In genomic region chr22:20395897-20396287, GRCh38 we compare ENCODE assay signal across 14 cellular contexts. TPM values are rescaled to one million over a fixed set of nuclear protein-coding genes. Genes with fewer than 3 reads are reported as not detected.
DNase-seq lines count a peak whose midpoint lies in the region; ATAC-seq, FAIRE-seq and TF ChIP-seq lines count a peak whose summit lies in the region.
"Had no signal": no experiment of that assay in that cellular context is flagged by ENCODE, and none has a peak within 500 bp of the region (broad histone marks: within the 10 kb centered on the region; RNA-seq: fewer than 3 reads in every experiment).

No MANE protein-coding gene starts in this region.

- peaks cover 4% of the 10 kb centered on the region for H3K36me3 ChIP-seq in CD8-positive, alpha-beta memory T cell (ENCODE audit: insufficient read depth, low read length)
- H3K36me3 ChIP-seq in SK-N-MC (ENCODE audit: insufficient read depth, low read length) (peaks cover 4% of the 10 kb centered on the region; the same call in 1 of the 2 replicates), iPS-20b (ENCODE audit: insufficient read depth, low read depth, low read length) (peaks cover 18% of the 10 kb centered on the region), kidney (ENCODE audit: control insufficient read depth in 1 of 2, insufficient read depth in 2 of 2, low read length in 2 of 2) (no peaks in the 10 kb centered on the region)

- intact Hi-C loops in kidney (cut with DNase I): no loop called here

- peaks cover 39 to 52% (median 48%) of the 10 kb centered on the region in 3 donors for H3K4me1 Mint-ChIP-seq in CD8-positive, alpha-beta memory T cell

- peaks cover 0 to 10% (median 7%) of the 10 kb centered on the region in 3 donors for H3K36me3 Mint-ChIP-seq in CD8-positive, alpha-beta memory T cell

- TF ChIP-seq CTCF in AG04450 (IDR thresholded peaks at IDR 0.05; ENCODE audit: low read depth, low read length) (no peak), kidney (IDR thresholded peaks at IDR 0.05; ENCODE audit: borderline replicate concordance, extremely low read depth, insufficient read depth) (no peak)

- no peaks in the 10 kb centered on the region; the same call in 1 of the 2 replicates for H3K9me3 ChIP-seq in AG04450 (ENCODE audit: control insufficient read depth, insufficient read depth, low read length)
- H3K9me3 ChIP-seq in CD8-positive, alpha-beta memory T cell (ENCODE audit: low read length): no peaks in the 10 kb centered on the region
- no peaks in the 10 kb centered on the region for H3K9me3 ChIP-seq in SK-N-MC (ENCODE audit: low read depth, low read length)
- no peaks in the 10 kb centered on the region for H3K9me3 ChIP-seq in iPS-20b (ENCODE audit: insufficient read depth, low read depth, low read length)
- no peaks in the 10 kb centered on the region for H3K9me3 ChIP-seq in kidney (ENCODE audit: control insufficient read depth in 1 of 2, low read length in 2 of 2)

- no peak for FAIRE-seq in kidney (lab: Jason Lieb, UNC)
- FAIRE-seq: endothelial cell of umbilical vein, H54, HTR-8/SVneo had no signal

- H3K27ac Mint-ChIP-seq in CD8-positive, alpha-beta memory T cell: peak overlapping the region in 3 of 8 donors; percentile 13 to 70 (median 43)

- no peak overlapping the region for H3K27ac ChIP-seq in AG04450 (ENCODE audit: low read depth, low read length)
- H3K27ac ChIP-seq in CD8-positive, alpha-beta memory T cell (ENCODE audit: low read depth, low read length): no peak overlapping the region
- no peak overlapping the region for H3K27ac ChIP-seq in SK-N-MC
- H3K27ac ChIP-seq in iPS-20b (ENCODE audit: low read length): no peak overlapping the region
- H3K27ac ChIP-seq in caudate nucleus (ENCODE audit: low read depth, low read length): no peak overlapping the region
- no peak overlapping the region for H3K27ac ChIP-seq in kidney (ENCODE audit: low read depth in 2 of 2, low read length in 2 of 2)
- H3K27ac ChIP-seq: parathyroid adenoma had no signal

- H3K4me3 ChIP-seq in AG04450 (ENCODE audit: low read depth, low read length) (peak overlapping the region; percentile 18; the same call in 1 of the 2 replicates), SK-N-MC (peak overlapping the region; percentile 97; the same call in 1 of the 2 replicates), iPS-20b (ENCODE audit: low read length) (peak overlapping the region; percentile 87; the same call in 1 of the 2 replicates), kidney (ENCODE audit: low read length in 2 of 2) (no peak overlapping the region)
- H3K4me3 ChIP-seq in CD8-positive, alpha-beta memory T cell (ENCODE audit: low read length): no peak overlapping the region

- H3K9ac ChIP-seq in SK-N-MC (ENCODE audit: insufficient read length) (peak overlapping the region; percentile 26), iPS-20b (ENCODE audit: low read depth, low read length) (no peak overlapping the region), kidney (ENCODE audit: low read length in 2 of 2) (no peak overlapping the region)
- H3K9ac ChIP-seq: parathyroid adenoma had no signal

- POLR2A ChIA-PET in AG04450 (lab: Yijun Ruan, JAX): interaction anchor here (0.7 kb wide), 2 partner anchors 98 to 309 kb away, joined by 3 read pairs; no protein-coding TSS in a partner anchor
- POLR2A ChIA-PET in CD8-positive, alpha-beta memory T cell (lab: Charles Lee): interaction anchor here (1.1 kb wide), 1 partner anchor 73 kb away, joined by 3 read pairs; no protein-coding TSS in a partner anchor

- ATAC-seq in GM21825 (IDR thresholded peaks at IDR 0.05; ENCODE audit: unreplicated experiment) (no peak), HG03521 (IDR thresholded peaks at IDR 0.05; ENCODE audit: unreplicated experiment) (no peak)

- DNase-seq in AG04450 (ENCODE audit: low read depth, low spot score) (no peak), SK-N-MC (ENCODE audit: low read depth, low spot score) (no peak), caudate nucleus (lab: John Stamatoyannopoulos, UW) (no peak), kidney (no peak)
- no peak for DNase-seq in CD8-positive, alpha-beta memory T cell
- DNase-seq: NCI-H1694, NCI-H774 had no signal

- peaks cover 30% of the 10 kb centered on the region for H3K4me1 ChIP-seq in CD8-positive, alpha-beta memory T cell (ENCODE audit: insufficient read depth, low read length)
- peaks cover 2% of the 10 kb centered on the region; the same call in 1 of the 2 replicates for H3K4me1 ChIP-seq in iPS-20b (ENCODE audit: insufficient read depth, low read length)
- H3K4me1 ChIP-seq in kidney (ENCODE audit: control insufficient read depth in 1 of 2, insufficient read depth in 1 of 2, low read depth in 1 of 2, low read length in 2 of 2): peaks cover 0 to 16% of the 10 kb centered on the region in 2 donors
- H3K4me1 ChIP-seq: parathyroid adenoma had no signal

- H3K4me3 Mint-ChIP-seq in CD8-positive, alpha-beta memory T cell: peak overlapping the region; percentile 77 to 92 (median 91)

- H3K9me3 Mint-ChIP-seq in CD8-positive, alpha-beta memory T cell: no peaks in the 10 kb centered on the region

- no peaks in the 10 kb centered on the region for H3K27me3 Mint-ChIP-seq in CD8-positive, alpha-beta memory T cell

- CTCF ChIA-PET in AG04450 (lab: Charles Lee): interaction anchor here (1.8 kb wide), 1 partner anchor 22 kb away, joined by 4 read pairs; no protein-coding TSS in a partner anchor
- CTCF ChIA-PET in CD8-positive, alpha-beta memory T cell (lab: Charles Lee): interaction anchor here (1.2 kb wide), 1 partner anchor 309 kb away, joined by 3 read pairs; no protein-coding TSS in a partner anchor

- no peaks in the 10 kb centered on the region for H3K27me3 ChIP-seq in AG04450 (ENCODE audit: control insufficient read depth, insufficient read depth, low read length)
- H3K27me3 ChIP-seq in CD8-positive, alpha-beta memory T cell (ENCODE audit: insufficient read depth, low read length, poor library complexity, severe bottlenecking): no peaks in the 10 kb centered on the region
- no peaks in the 10 kb centered on the region for H3K27me3 ChIP-seq in iPS-20b (ENCODE audit: insufficient read depth, low read length)

RNA-seq across cellular contexts. Expression of gene ZNF74, which starts 1.9 kb away (rescaled TPM):
- polyA plus RNA-seq in AG04450 (2011; rRNA removed): 8.4 and 8.8 TPM in 2 replicates
- 8.9 TPM in 2 replicates for polyA minus RNA-seq in AG04450 (2011; rRNA and poly(A)+ RNA removed)
- total RNA-seq in CD8-positive, alpha-beta memory T cell: 10 to 100 TPM; 12.3 to 15.3 TPM
- polyA plus RNA-seq in CD8-positive, alpha-beta memory T cell: 13.0 TPM
- total RNA-seq in kidney: 6.5 TPM
- polyA plus RNA-seq in kidney (ENCODE audit: insufficient read depth, low read depth, low replicate concordance): 3.7 TPM

RNA-seq across cellular contexts. Expression of gene SCARF2, which starts 41.7 kb away (rescaled TPM):
- polyA plus RNA-seq in AG04450 (2011; rRNA removed) (7.3 and 10.5 TPM in 2 replicates), kidney (ENCODE audit: insufficient read depth, low read depth, low replicate concordance) (5.0 TPM)
- 7.9 and 12.5 TPM in 2 replicates for polyA minus RNA-seq in AG04450 (2011; rRNA and poly(A)+ RNA removed)
- total RNA-seq in CD8-positive, alpha-beta memory T cell: under 1 TPM; 0.31 to 0.50 TPM
- polyA plus RNA-seq in CD8-positive, alpha-beta memory T cell: 1.5 TPM
- 12.3 TPM for total RNA-seq in kidney

Comparison
In these comparisons a context has a peak if more than half of its experiments do, and no peak if none do; other contexts are left out.
1. H3K4me3 ChIP-seq: peak in AG04450 (single experiment), SK-N-MC (single experiment) and iPS-20b (single experiment); none in CD8-positive, alpha-beta memory T cell (single experiment) and kidney (0 of 2).